ENCODE assay signal across 17 cellular contexts in genomic region chr4:56671373-56671772, GRCh38. TPM values are rescaled to one million over a fixed set of nuclear protein-coding genes. Genes with fewer than 3 reads are reported as not detected.
DNase-seq lines count a peak whose midpoint lies in the region; ATAC-seq and TF ChIP-seq lines count a peak whose summit lies in the region.
"Had no signal": no experiment of that assay in that cellular context is flagged by ENCODE, and none has a peak within 500 bp of the region (broad histone marks: within the 10 kb centered on the region; RNA-seq: fewer than 3 reads in every experiment).

No MANE protein-coding gene starts in this region.

- ATAC-seq in GM21576 (IDR thresholded peaks at IDR 0.05; ENCODE audit: unreplicated experiment) = no peak
- no peak for ATAC-seq in left lung
- ATAC-seq: HepG2 had no signal

- DNase-seq in DMS53 (lab: John Stamatoyannopoulos, UW) = peak; percentile 46
- DNase-seq in DMS53 treated with DMSO at 0.1 percent for 48 hours (lab: John Stamatoyannopoulos, UW; ENCODE audit: unreplicated experiment) = no peak
- DNase-seq in NCI-H524 treated with DMSO at 0.1 percent for 48 hours (lab: John Stamatoyannopoulos, UW) = peak; percentile 28
- no peak for DNase-seq in osteocyte (ENCODE audit: extremely low spot score, unreplicated experiment)
- no peak for DNase-seq in left lung
- DNase-seq: 8988T; C1 segment of cervical spinal cord; Calu3; CD4-positive, alpha-beta T cell; EL; HFFc6 had no signal

- H3K27me3 ChIP-seq in endocrine pancreas (ENCODE audit: control insufficient read depth, insufficient read depth, low read length) = no peaks in the 10 kb centered on the region
- no peaks in the 10 kb centered on the region for H3K27me3 ChIP-seq in left lung

- no peaks in the 10 kb centered on the region for H3K36me3 ChIP-seq in endocrine pancreas (ENCODE audit: control insufficient read depth, insufficient read depth, low read length)
- no peaks in the 10 kb centered on the region for H3K36me3 ChIP-seq in left lung

- H3K9ac ChIP-seq in endocrine pancreas (ENCODE audit: control insufficient read depth, insufficient read depth, low read length) = no peak overlapping the region
- H3K9ac ChIP-seq: KMS-11 had no signal

- peaks cover 4% of the 10 kb centered on the region for H3K9me3 Mint-ChIP-seq in osteocyte (ENCODE audit: unreplicated experiment)
- H3K9me3 Mint-ChIP-seq: CD4-positive, alpha-beta T cell had no signal

- H3K4me1 ChIP-seq in endocrine pancreas (ENCODE audit: control insufficient read depth, insufficient read depth, low read length) = peaks cover 14% of the 10 kb centered on the region
- H3K4me1 ChIP-seq in left lung = peaks cover 0 to 4% of the 10 kb centered on the region in 2 donors

- TF ChIP-seq CTCF in osteocyte (IDR thresholded peaks at IDR 0.05) (no peak), left lung (IDR thresholded peaks at IDR 0.05) (no peak)

- intact Hi-C loops in left lung (cut with DNase I) = no loop called here

- H3K36me3 Mint-ChIP-seq in osteocyte (ENCODE audit: unreplicated experiment) = no peaks in the 10 kb centered on the region

- no peaks in the 10 kb centered on the region for H3K9me3 ChIP-seq in endocrine pancreas (ENCODE audit: control insufficient read depth, low read length)
- no peaks in the 10 kb centered on the region for H3K9me3 ChIP-seq in left lung

- H3K27ac Mint-ChIP-seq in osteocyte (ENCODE audit: unreplicated experiment) = no peak overlapping the region
- H3K27ac Mint-ChIP-seq: B cell; CD4-positive, alpha-beta T cell; HFFc6 had no signal

- no peak overlapping the region for H3K27ac ChIP-seq in left lung
- H3K27ac ChIP-seq: KMS-11 had no signal

- H3K4me3 ChIP-seq in endocrine pancreas (ENCODE audit: control insufficient read depth, insufficient read depth, low read length) (peak overlapping the region; percentile 15), left lung (no peak overlapping the region)

- H3K4me3 Mint-ChIP-seq in osteocyte (ENCODE audit: unreplicated experiment) = no peak overlapping the region
- H3K4me3 Mint-ChIP-seq: B cell; CD4-positive, alpha-beta T cell; HFFc6 had no signal

- H3K4me1 Mint-ChIP-seq in osteocyte (ENCODE audit: unreplicated experiment) = no peaks in the 10 kb centered on the region
- H3K4me1 Mint-ChIP-seq: B cell had no signal

- H3K27me3 Mint-ChIP-seq in osteocyte (ENCODE audit: unreplicated experiment) = peaks cover 48% of the 10 kb centered on the region
- H3K27me3 Mint-ChIP-seq: CD4-positive, alpha-beta T cell had no signal

RNA-seq across cellular contexts. Expression of gene HOPX, which starts 9.7 kb away (rescaled TPM):
- total RNA-seq in osteocyte (0.35 TPM in 1 of 2 replicates, not detected in the other), left lung (100 to 1,000 TPM; 291 to 729 TPM)
- total RNA-seq: Calu3, H1, HepG2, HFFc6 had no signal

Comparison
In these comparisons a context has a peak if more than half of its experiments do, and no peak if none do; other contexts are left out.
1. DNase-seq: peak in DMS53 (single experiment) and NCI-H524 treated with DMSO at 0.1 percent for 48 hours (single experiment); none in DMS53 treated with DMSO at 0.1 percent for 48 hours (single experiment), osteocyte (single experiment) and left lung (0 of 2).
2. RNA of gene HOPX, which starts 9.7 kb away (total RNA-seq): 291 to 729 TPM in left lung; 0.35 TPM in osteocyte; every median in the first group is over 100 times any median in the second.